In the genomic region with DNA sequence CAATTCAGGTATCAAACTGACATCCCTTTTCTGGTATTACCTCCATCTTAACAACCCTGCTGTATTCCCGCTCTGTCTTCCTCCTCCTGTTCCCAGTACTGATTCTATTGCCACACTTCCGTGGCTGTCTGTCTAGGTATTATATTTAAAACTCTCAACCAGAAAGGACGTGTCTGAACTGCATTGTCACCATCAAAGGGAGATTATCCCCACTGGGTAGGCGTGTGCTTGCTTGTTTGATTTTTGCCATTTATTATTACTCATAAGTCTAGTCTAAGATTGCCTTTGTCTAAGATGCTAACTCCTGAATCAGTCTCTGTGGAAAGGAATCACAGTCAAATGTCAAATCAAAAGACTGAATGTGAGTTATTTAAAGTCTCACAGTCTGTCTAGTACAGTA, we compare ENCODE assay signal across 22 cellular contexts.
"Had no signal": no experiment of that assay in that cellular context is flagged by ENCODE, and none has a peak within 500 bp of the region (broad histone marks: within the 10 kb centered on the region; RNA-seq: fewer than 3 reads in every experiment).

No MANE protein-coding gene starts in this region.

- H3K27me3 ChIP-seq: colonic mucosa, right lobe of liver, transverse colon had no signal

- H3K9me3 ChIP-seq: colonic mucosa, lower lobe of right lung, right lobe of liver, transverse colon had no signal

- FAIRE-seq: astrocyte, urothelium cell line had no signal

- H3K27ac ChIP-seq: colonic mucosa, lower lobe of right lung, right lobe of liver, transverse colon had no signal

- DNase-seq: activated B cell treated with CpG ODN at 0.5 μM for 24 hours; activated CD4-positive, alpha-beta T cell treated with anti-CD3 and anti-CD28 coated beads for 36 hours; activated CD4-positive, alpha-beta T cell treated with anti-CD3 and anti-CD28 coated beads, Interleukin-2, amount 50 U/mL, for 4 hours; activated CD8-positive, alpha-beta memory T cell treated with anti-CD3 and anti-CD28 coated beads for 24 hours; activated CD8-positive, alpha-beta memory T cell treated with anti-CD3 and anti-CD28 coated beads, Interleukin-2, amount 50 U/mL, for 4 hours; activated naive CD4-positive, alpha-beta T cell treated with Interleukin-2 at 50 U/mL for 16 hours; activated naive CD8-positive, alpha-beta T cell treated with anti-CD3 and anti-CD28 coated beads for 36 hours; activated T-cell treated with anti-CD3 and anti-CD28 coated beads, Interleukin-2, amount 50 U/mL, for 24 hours; colonic mucosa; lower lobe of right lung; naive B cell; posterior cingulate gyrus; right lobe of liver; stimulated activated CD4-positive, alpha-beta T cell treated with anti-CD3 and anti-CD28 coated beads, Interleukin-2, amount 100 ng/mL, for 24 hours; T-helper 9 cell; transverse colon had no signal

- H3K36me3 ChIP-seq: colonic mucosa, lower lobe of right lung, right lobe of liver, transverse colon had no signal

- H3K4me1 ChIP-seq: colonic mucosa, lower lobe of right lung, right lobe of liver, transverse colon had no signal

- ATAC-seq: activated CD4-positive, alpha-beta T cell treated with anti-CD3 and anti-CD28 coated beads for 36 hours; activated T-helper 17 cell treated with anti-CD3 and anti-CD28 coated beads, Interleukin-2, amount 50 U/mL, for 72 hours; left lobe of liver; lower lobe of right lung; right lobe of liver; stimulated activated effector memory CD8-positive, alpha-beta T cell treated with anti-CD3 and anti-CD28 coated beads, Interleukin-12 subunit alpha, Interleukin-12 subunit beta, amount 100 ng/mL, for 72 hours had no signal

- H3K4me3 ChIP-seq: colonic mucosa, lower lobe of right lung, right lobe of liver, skin epidermis, transverse colon had no signal
